ENCODE assay signal across 11 cellular contexts in the genomic region with DNA sequence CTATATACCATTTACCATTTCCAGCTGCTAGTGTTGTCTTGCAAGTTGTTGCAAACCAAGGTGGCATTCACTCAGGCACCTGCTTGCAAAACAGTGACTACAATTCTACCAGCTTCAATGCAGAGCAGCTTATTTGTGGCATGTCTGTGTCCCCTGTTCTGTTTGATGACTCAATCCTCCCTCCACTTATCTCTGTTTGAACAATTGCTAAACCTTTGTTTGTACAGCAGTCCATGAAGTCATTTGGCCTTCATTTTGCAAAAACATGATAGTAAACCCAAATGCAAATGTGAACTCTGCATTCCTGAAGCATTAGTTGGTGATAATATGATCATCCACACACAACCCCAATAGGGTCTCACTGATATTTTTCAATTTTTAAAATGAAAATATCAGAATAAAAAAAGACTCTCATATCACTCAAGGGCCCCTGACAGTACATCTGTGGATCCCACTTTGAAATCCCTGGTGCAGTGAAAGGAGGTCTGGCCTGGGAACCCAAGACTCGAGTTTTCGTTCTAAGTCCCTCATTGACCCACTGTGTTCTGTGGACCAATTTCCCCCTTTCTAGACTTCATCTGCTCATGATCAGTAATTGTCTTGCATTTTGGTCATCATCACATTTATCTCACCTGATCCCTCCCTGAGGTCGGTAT.
DNase-seq lines count a peak whose midpoint lies in the region; ATAC-seq, FAIRE-seq and TF ChIP-seq lines count a peak whose summit lies in the region.
"Had no signal": no experiment of that assay in that cellular context is flagged by ENCODE, and none has a peak within 500 bp of the region (broad histone marks: within the 10 kb centered on the region; RNA-seq: fewer than 3 reads in every experiment).

No MANE protein-coding gene starts in this region.

- H3K4me1 ChIP-seq in body of pancreas (peaks cover 32% of the 10 kb centered on the region), pancreas (peaks cover 4 to 23% (median 13%) of the 10 kb centered on the region in 3 donors)

- WGBS in body of pancreas, 2 donors, result 80 to 82% methylated on average over 3 of the region's 3 CpGs
- 82 to 83% methylated on average over 3 of the region's 3 CpGs for WGBS in pancreas, 2 donors

- DNase-seq in DMS 273 (lab: John Stamatoyannopoulos, UW; ENCODE audit: unreplicated experiment), result peak; percentile 26
- DNase-seq in DMS 273 treated with DMSO at 0.1 percent for 48 hours (lab: John Stamatoyannopoulos, UW), result no peak
- peak; percentile 67 for DNase-seq in NCI-H2081 treated with DMSO at 0.1 percent for 48 hours (lab: John Stamatoyannopoulos, UW)
- peak; percentile 29 to 74 (median 50) for DNase-seq in body of pancreas
- peak in 3 of 6 donors; percentile 37 to 56 (median 50) for DNase-seq in pancreas
- DNase-seq in globus pallidus (ENCODE audit: low spot score), result no peak
- no peak for DNase-seq in activated CD4-positive, alpha-beta T cell treated with anti-CD3 and anti-CD28 coated beads for 48 hours
- no peak for DNase-seq in GF-D8 (lab: John Stamatoyannopoulos, UW)
- DNase-seq: foreskin melanocyte; stimulated activated naive CD4-positive, alpha-beta T cell treated with Interleukin-2 at 50 U/mL for 16 hours had no signal

- H3K9me3 ChIP-seq in body of pancreas (no peaks in the 10 kb centered on the region), pancreas (no peaks in the 10 kb centered on the region)

- FAIRE-seq in pancreas (lab: Jason Lieb, UNC), result no peak

- peak; percentile 95 for ATAC-seq in body of pancreas
- ATAC-seq in pancreas, result peak; percentile 87 to 96 (median 92)

- H3K27me3 ChIP-seq in body of pancreas (no peaks in the 10 kb centered on the region), pancreas (no peaks in the 10 kb centered on the region)

- TF ChIP-seq POLR2A in body of pancreas (IDR thresholded peaks at IDR 0.05), result peak in 1 of 3 donors; percentile 26

- intact Hi-C loops in body of pancreas (cut with DNase I), result no loop called here
- intact Hi-C loops in pancreas (cut with DNase I), result no loop called here

- H3K36me3 ChIP-seq in body of pancreas (replicated peaks in 1 of 2; ENCODE audit: insufficient read depth in 1 of 2, low read depth in 2 of 2) (no peaks in the 10 kb centered on the region), pancreas (no peaks in the 10 kb centered on the region)

- H3K4me3 ChIP-seq in body of pancreas (no peak overlapping the region), pancreas (no peak overlapping the region)

- H3K27ac ChIP-seq in body of pancreas (peak overlapping the region in 2 of 4 donors; percentile 24 to 36), pancreas (peak overlapping the region in 2 of 4 donors; percentile 19 to 57)
- H3K27ac ChIP-seq: 22Rv1 had no signal

- TF ChIP-seq CTCF in body of pancreas (IDR thresholded peaks at IDR 0.05) (no peak), pancreas (IDR thresholded peaks at IDR 0.05) (no peak)

Comparison
In these comparisons a context has a peak if more than half of its experiments do, and no peak if none do; other contexts are left out.
1. DNase-seq: peak in DMS 273 (single experiment), NCI-H2081 treated with DMSO at 0.1 percent for 48 hours (single experiment) and body of pancreas (4 of 4); none in DMS 273 treated with DMSO at 0.1 percent for 48 hours (single experiment), globus pallidus (single experiment), activated CD4-positive, alpha-beta T cell treated with anti-CD3 and anti-CD28 coated beads for 48 hours (single experiment) and GF-D8 (single experiment).